ENCODE assay signal across 7 cellular contexts in genomic region chr7:128932862-128933821, GRCh38. TPM values are rescaled to one million over a fixed set of nuclear protein-coding genes. Genes with fewer than 3 reads are reported as not detected.
DNase-seq lines count a peak whose midpoint lies in the region; ATAC-seq, FAIRE-seq and TF ChIP-seq lines count a peak whose summit lies in the region.

No MANE protein-coding gene starts in this region.

- ATAC-seq in GM18519 (IDR thresholded peaks at IDR 0.05; ENCODE audit: low FRiP score, unreplicated experiment): no peak
- ATAC-seq in HG03280 (IDR thresholded peaks at IDR 0.05; ENCODE audit: unreplicated experiment): no peak

- WGBS in adrenal gland, 4 donors: 51 to 66% (median 60%) methylated on average over 14 to 18 of the region's 18 CpGs
- 52 to 79% (median 72%) methylated on average over 18 of the region's 18 CpGs for WGBS in small intestine, 3 donors

- peak overlapping the region in 2 of 5 donors; percentile 18 to 48 for H3K27ac ChIP-seq in adrenal gland
- H3K27ac ChIP-seq in small intestine (ENCODE audit: low read depth in 1 of 2, low read length in 1 of 2): peak overlapping the region in 1 of 2 donors; percentile 11

- no peak for FAIRE-seq in small intestine (lab: Jason Lieb, UNC)

- no peak for TF ChIP-seq CTCF in adrenal gland (IDR thresholded peaks at IDR 0.05)

- no peak overlapping the region for H3K4me3 ChIP-seq in Jurkat, Clone E6-1 (ENCODE audit: low read length)
- no peak overlapping the region for H3K4me3 ChIP-seq in adrenal gland
- no peak overlapping the region for H3K4me3 ChIP-seq in small intestine (ENCODE audit: low read depth in 1 of 2, low read length in 2 of 2)

- TF ChIP-seq POLR2A in GM19193 (IDR thresholded peaks at IDR 0.05; ENCODE audit: extremely low read depth, insufficient read depth, insufficient read length) (peak; percentile 69), adrenal gland (IDR thresholded peaks at IDR 0.05) (no peak)

- peak; percentile 71 for DNase-seq in Jurkat, Clone E6-1 (ENCODE audit: low read depth, low spot score)
- DNase-seq in adrenal gland: peak in 5 of 7 donors; percentile 42 to 71 (median 54)
- DNase-seq in small intestine: peak; percentile 43
- no peak for DNase-seq in A172 (ENCODE audit: low spot score)

- H3K4me1 ChIP-seq in adrenal gland (replicated peaks in 1 of 2) (peaks cover 0 to 3% of the 10 kb centered on the region in 2 donors), small intestine (ENCODE audit: control insufficient read depth in 2 of 2, insufficient read depth in 1 of 2, low read depth in 1 of 2, low read length in 1 of 2) (no peaks in the 10 kb centered on the region)

- H3K9me3 ChIP-seq in adrenal gland (replicated peaks in 1 of 3): no peaks in the 10 kb centered on the region
- H3K9me3 ChIP-seq in small intestine (ENCODE audit: control insufficient read depth, low read depth): no peaks in the 10 kb centered on the region

- intact Hi-C loops in adrenal gland (cut with DNase I): no loop called here

- no peaks in the 10 kb centered on the region for H3K36me3 ChIP-seq in adrenal gland (replicated peaks in 1 of 2)
- H3K36me3 ChIP-seq in small intestine (ENCODE audit: control insufficient read depth in 2 of 2, insufficient read depth in 2 of 2, low read length in 2 of 2): no peaks in the 10 kb centered on the region

- H3K27me3 ChIP-seq in adrenal gland (peaks cover 2% of the 10 kb centered on the region), small intestine (ENCODE audit: control insufficient read depth in 2 of 2, insufficient read depth in 2 of 2, low read length in 2 of 2) (no peaks in the 10 kb centered on the region)

RNA-seq across cellular contexts. Expression of gene IRF5, which starts 4.6 kb away (rescaled TPM):
- not detected for polyA plus RNA-seq in Jurkat, Clone E6-1 (2012; ENCODE audit: insufficient read depth, insufficient read length)
- total RNA-seq in adrenal gland: 10 to 100 TPM in 6 of 8 donors, 1 to 10 TPM in 2; 5.0 to 25.9 (median 13.3) TPM
- 10 to 100 TPM in 1 of 3 donors, 1 to 10 TPM in 2; 1.9 to 16.7 (median 8.1) TPM for polyA plus RNA-seq in adrenal gland
- polyA plus RNA-seq in small intestine: 10 to 100 TPM in 1 of 3 donors, 1 to 10 TPM in 2; 3.3 to 17.3 (median 6.0) TPM
- total RNA-seq in A172 (2014; rRNA removed; shearing (Covaris generic)): 17.4 and 20.8 TPM in 2 replicates

RNA-seq across cellular contexts. Expression of gene KCP, which starts 22.6 kb away (rescaled TPM):
- polyA plus RNA-seq in Jurkat, Clone E6-1 (2012; ENCODE audit: insufficient read depth, insufficient read length): 2.0 TPM
- total RNA-seq in adrenal gland: under 1 TPM in 6 of 8 donors, not detected in 2; 0.11 to 0.55 (median 0.35) TPM
- polyA plus RNA-seq in adrenal gland (1 to 10 TPM in 1 of 3 donors, under 1 TPM in 1, not detected in 1; 0.37 to 8.0 TPM), small intestine (1 to 10 TPM in 2 of 3 donors, under 1 TPM in 1; 0.52 to 5.1 (median 2.7) TPM)
- 0.21 and 0.26 TPM in 2 replicates for total RNA-seq in A172 (2014; rRNA removed; shearing (Covaris generic))
